ENCODE assay signal across 9 cellular contexts in the genomic region with DNA sequence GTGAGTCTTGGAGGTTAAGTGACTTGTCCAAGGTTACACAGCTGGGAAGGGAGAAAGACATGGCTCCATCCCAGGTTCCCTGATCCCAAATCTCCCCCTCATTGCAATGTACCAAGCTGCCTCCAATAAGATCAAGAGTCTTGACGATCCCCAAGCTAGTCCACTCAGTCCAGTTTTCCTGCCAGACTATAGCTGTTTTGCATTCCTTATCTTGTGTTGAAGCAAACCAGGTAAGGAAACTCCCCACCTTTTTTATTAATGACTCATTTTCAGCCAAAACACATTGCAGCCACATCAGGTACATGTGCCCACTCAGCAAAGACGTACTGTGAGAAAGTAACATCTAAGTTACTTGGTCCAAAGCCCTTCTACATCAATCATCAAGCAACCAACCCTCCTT. TPM values are rescaled to one million over a fixed set of nuclear protein-coding genes. Genes with fewer than 3 reads are reported as not detected.
DNase-seq lines count a peak whose midpoint lies in the region; ATAC-seq, FAIRE-seq and TF ChIP-seq lines count a peak whose summit lies in the region.
"Had no signal": no experiment of that assay in that cellular context is flagged by ENCODE, and none has a peak within 500 bp of the region (broad histone marks: within the 10 kb centered on the region; RNA-seq: fewer than 3 reads in every experiment).

No MANE protein-coding gene starts in this region.

- 0% methylated on average over 2 of the region's 2 CpGs for WGBS in GM12878 (ENCODE audit: insufficient coverage, insufficient replicate concordance, low lambda C conversion rate, missing lambda C conversion rate)

- no peak for TF ChIP-seq CTCF in GM12878 (IDR thresholded peaks at IDR 0.05 in 2 of 3, conservative IDR thresholded peaks at IDR 0.05 in 1 of 3; ENCODE audit: control insufficient read depth in 2 of 3, extremely low read depth in 1 of 3, insufficient read depth in 1 of 3, low read depth in 3 of 3, low read length in 3 of 3)
- TF ChIP-seq CTCF in omental fat pad (IDR thresholded peaks at IDR 0.05) = no peak

- peak overlapping the region; percentile 42; the same call in 1 of the 2 replicates for H3K4me3 ChIP-seq in GM12878

- peak overlapping the region; percentile 78 for H3K9ac ChIP-seq in GM12878 (ENCODE audit: control insufficient read depth, insufficient read depth, low read length)

- in situ Hi-C loops in GM12878 (cut with MboI) = no loop called here

- DNase-seq in GM03348 (ENCODE audit: low spot score) (peak; percentile 56), GM12878 (ENCODE audit: low read depth, low spot score) (peak; percentile 63), omental fat pad (ENCODE audit: low spot score) (no peak), OCI-M2 (lab: John Stamatoyannopoulos, UW; ENCODE audit: unreplicated experiment) (no peak), GM19238 (ENCODE audit: insufficient read length, low spot score) (no peak), NCI-H1694 (lab: John Stamatoyannopoulos, UW) (no peak)
- DNase-seq: NCI-H524 treated with DMSO at 0.1 percent for 48 hours had no signal

- H3K4me1 ChIP-seq in GM12878 (ENCODE audit: control insufficient read depth, insufficient read depth, low read length) = peaks cover 43% of the 10 kb centered on the region

- H2AFZ ChIP-seq in GM12878 (ENCODE audit: control insufficient read depth, low read depth, low read length) = peak overlapping the region; percentile 92

- no peak for TF ChIP-seq POLR2A in GM12878 (IDR thresholded peaks at IDR 0.05; ENCODE audit: low read depth, low read length)

- no peak for TF ChIP-seq RAD21 in GM12878 (IDR thresholded peaks at IDR 0.05; ENCODE audit: insufficient read depth, low read depth, low read length)

- no peaks in the 10 kb centered on the region for H3K27me3 ChIP-seq in GM12878 (replicated peaks in 1 of 2; ENCODE audit: control insufficient read depth in 2 of 2, insufficient read depth in 2 of 2, low read length in 1 of 2)

- H3K9me3 ChIP-seq in KOPT-K1 (ENCODE audit: insufficient read depth, low read length, poor library complexity, severe bottlenecking) (no peaks in the 10 kb centered on the region), GM12878 (replicated peaks; ENCODE audit: control insufficient read depth, insufficient read depth, low read length) (no peaks in the 10 kb centered on the region)

- ATAC-seq in GM12878 (peak; percentile 75), omental fat pad (ENCODE audit: low FRiP score) (peak; percentile 68), HG03159 (IDR thresholded peaks at IDR 0.05; ENCODE audit: unreplicated experiment) (no peak)

- intact Hi-C loops in GM12878 (cut with micrococcal nuclease; ENCODE audit: unreplicated experiment) = loop anchor here (5.0 kb wide), 1 partner anchor 44 kb away; no protein-coding TSS in a partner anchor

- H3K36me3 ChIP-seq in KOPT-K1 (ENCODE audit: insufficient read depth, low read length) (no peaks in the 10 kb centered on the region), GM12878 (ENCODE audit: control insufficient read depth in 2 of 2, insufficient read depth in 2 of 2, low read length in 1 of 2) (no peaks in the 10 kb centered on the region)

- POLR2A ChIA-PET in GM12878 (lab: Charles Lee) = interaction anchor here (0.6 to 2.2 kb wide), 5 partner anchors 9 to 211 kb away, joined by 3 to 8 read pairs (median 3); no protein-coding TSS in a partner anchor

- no peak for TF ChIP-seq EP300 in GM12878 (IDR thresholded peaks at IDR 0.05; ENCODE audit: borderline replicate concordance in 1 of 2, control insufficient read depth in 1 of 2, low read depth in 2 of 2, low read length in 2 of 2)

- H3K27ac ChIP-seq in KOPT-K1 (ENCODE audit: low read depth, low read length, poor library complexity, severe bottlenecking) (peak overlapping the region; percentile 98), GM12878 (ENCODE audit: control insufficient read depth, insufficient read depth) (peak overlapping the region; percentile 93)

- CTCF ChIA-PET in GM12878 (lab: Yijun Ruan, JAX) = interaction anchor here (0.5 to 1.9 kb wide), 4 partner anchors 16 to 297 kb away, joined by 3 to 10 read pairs (median 4); a partner anchor contains a TSS

- H3K79me2 ChIP-seq in GM12878 (ENCODE audit: control insufficient read depth, insufficient read depth, low read length) = peaks cover 7% of the 10 kb centered on the region

- no TSS peak for BruUV-seq in GM12878 (replicated peaks; lab: Mats Ljungman, UMichigan)

- no peak for FAIRE-seq in GM12878 (lab: Jason Lieb, UNC)

- H3K4me2 ChIP-seq in GM12878 (ENCODE audit: control insufficient read depth, insufficient read depth) = peak overlapping the region; percentile 89

- SMC1A ChIA-PET in GM12878 (lab: Charles Lee; ENCODE audit: uncharacterized antibody, unreplicated experiment) = interaction anchor here (0.6 to 6.0 kb wide), 13 partner anchors 10 to 231 kb away, joined by 3 to 51 read pairs (median 4); no protein-coding TSS in a partner anchor

- RAD21 ChIA-PET in GM12878 (lab: Charles Lee; ENCODE audit: unreplicated experiment) = interaction anchor here (0.8 to 4.7 kb wide), 4 partner anchors 10 to 54 kb away, joined by 4 to 24 read pairs (median 5); no protein-coding TSS in a partner anchor

- H4K20me1 ChIP-seq in GM12878 (ENCODE audit: control insufficient read depth, insufficient read depth) = no peaks in the 10 kb centered on the region

TF ChIP-seq in GM12878, 131 proteins besides CTCF, POLR2A, EP300 and RAD21 (continues in another document):
- TF ChIP-seq NR2F1 (conservative IDR thresholded peaks at IDR 0.05) (no peak), KAT2A (conservative IDR thresholded peaks at IDR 0.05; ENCODE audit: control insufficient read depth, low read depth, low read length) (no peak), RAD51 (IDR thresholded peaks at IDR 0.05) (no peak), CHD1 (IDR thresholded peaks at IDR 0.05; ENCODE audit: low read depth, low read length) (no peak), WRNIP1 (IDR thresholded peaks at IDR 0.05; ENCODE audit: borderline replicate concordance, low read depth, low read length) (no peak), SIN3A (IDR thresholded peaks at IDR 0.05; ENCODE audit: low read depth, low read length) (no peak), ZNF217 (IDR thresholded peaks at IDR 0.05) (no peak), BHLHE40 (IDR thresholded peaks at IDR 0.05; ENCODE audit: borderline replicate concordance in 1 of 2, low read depth in 2 of 2, low read length in 1 of 2) (peak in 1 of 2 experiments; percentile 35; a peak in 1 of 4 replicates), ESRRA (IDR thresholded peaks at IDR 0.05; ENCODE audit: low read length) (no peak), SRF (IDR thresholded peaks at IDR 0.05; ENCODE audit: low read depth in 2 of 2, low read length in 2 of 2) (no peak), PML (IDR thresholded peaks at IDR 0.05; ENCODE audit: low read length) (no peak), EED (IDR thresholded peaks at IDR 0.05; ENCODE audit: low read depth) (no peak), HDGF (IDR thresholded peaks at IDR 0.05) (no peak), HCFC1 (IDR thresholded peaks at IDR 0.05; ENCODE audit: low read length) (no peak), POLR2AphosphoS5 (IDR thresholded peaks at IDR 0.05; ENCODE audit: low read length) (peak; percentile 75; the same call in 1 of the 2 replicates), BACH1 (IDR thresholded peaks at IDR 0.05; ENCODE audit: borderline replicate concordance) (no peak)
- TF ChIP-seq, protein P1, sequence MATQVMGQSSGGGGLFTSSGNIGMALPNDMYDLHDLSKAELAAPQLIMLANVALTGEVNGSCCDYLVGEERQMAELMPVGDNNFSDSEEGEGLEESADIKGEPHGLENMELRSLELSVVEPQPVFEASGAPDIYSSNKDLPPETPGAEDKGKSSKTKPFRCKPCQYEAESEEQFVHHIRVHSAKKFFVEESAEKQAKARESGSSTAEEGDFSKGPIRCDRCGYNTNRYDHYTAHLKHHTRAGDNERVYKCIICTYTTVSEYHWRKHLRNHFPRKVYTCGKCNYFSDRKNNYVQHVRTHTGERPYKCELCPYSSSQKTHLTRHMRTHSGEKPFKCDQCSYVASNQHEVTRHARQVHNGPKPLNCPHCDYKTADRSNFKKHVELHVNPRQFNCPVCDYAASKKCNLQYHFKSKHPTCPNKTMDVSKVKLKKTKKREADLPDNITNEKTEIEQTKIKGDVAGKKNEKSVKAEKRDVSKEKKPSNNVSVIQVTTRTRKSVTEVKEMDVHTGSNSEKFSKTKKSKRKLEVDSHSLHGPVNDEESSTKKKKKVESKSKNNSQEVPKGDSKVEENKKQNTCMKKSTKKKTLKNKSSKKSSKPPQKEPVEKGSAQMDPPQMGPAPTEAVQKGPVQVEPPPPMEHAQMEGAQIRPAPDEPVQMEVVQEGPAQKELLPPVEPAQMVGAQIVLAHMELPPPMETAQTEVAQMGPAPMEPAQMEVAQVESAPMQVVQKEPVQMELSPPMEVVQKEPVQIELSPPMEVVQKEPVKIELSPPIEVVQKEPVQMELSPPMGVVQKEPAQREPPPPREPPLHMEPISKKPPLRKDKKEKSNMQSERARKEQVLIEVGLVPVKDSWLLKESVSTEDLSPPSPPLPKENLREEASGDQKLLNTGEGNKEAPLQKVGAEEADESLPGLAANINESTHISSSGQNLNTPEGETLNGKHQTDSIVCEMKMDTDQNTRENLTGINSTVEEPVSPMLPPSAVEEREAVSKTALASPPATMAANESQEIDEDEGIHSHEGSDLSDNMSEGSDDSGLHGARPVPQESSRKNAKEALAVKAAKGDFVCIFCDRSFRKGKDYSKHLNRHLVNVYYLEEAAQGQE (IDR thresholded peaks at IDR 0.05; ENCODE audit: low read depth, low read length) = no peak

RNA-seq across cellular contexts. Expression of a gene that starts 41.9 kb away (rescaled TPM):
- total RNA-seq in GM12878 (2013; cell fraction: nucleolus; rRNA removed) = 2.2 and 2.5 TPM in 2 replicates
- total RNA-seq in GM12878 (2014; rRNA removed) (0.11 and 0.23 TPM in 2 replicates), GM12878 (2014; rRNA removed; fragmentation: Illumina TruSeq; extraction: Trizol) (0.28 and 0.31 TPM in 2 replicates), GM12878 (2021) (0.18 TPM in 1 of 2 replicates, not detected in the other), omental fat pad (under 1 TPM in 1 of 4 donors, not detected in 3; 0.46 TPM)
- polyA plus RNA-seq in GM12878 (2011; ENCODE audit: low read depth) = not detected
- polyA plus RNA-seq in GM12878 (2011; rRNA removed) (0.07 and 0.10 TPM in 2 replicates), GM12878 (2014; fragmentation: Illumina TruSeq; extraction: Trizol) (0.16 TPM in 1 of 2 replicates, not detected in the other), GM12878 (2014; fragmentation: Nextera tagmentation; extraction: Ambion mirVana) (under 1 TPM; 0.06 to 0.09 TPM), GM12878 (2014; rRNA removed) (0.14 and 0.18 TPM in 2 replicates), GM12878 (2016; fragmentation: Nextera tagmentation; extraction: Ambion mirVana) (under 1 TPM in 1 of 2 experiments, not detected in 1; 0.07 TPM)
- 0.18 and 0.21 TPM in 2 replicates for polyA plus RNA-seq in GM12878 (2011; cell fraction: cytosol; rRNA removed)
- 0.15 and 0.34 TPM in 2 replicates for polyA plus RNA-seq in GM12878 (2011; cell fraction: nucleus; rRNA removed)
- polyA plus RNA-seq in GM12878 (2012) = 0.15 and 0.24 TPM in 2 replicates
- 0.21 TPM in 1 of 2 replicates, not detected in the other for polyA minus RNA-seq in GM12878 (2011; rRNA and poly(A)+ RNA removed)
- polyA minus RNA-seq in GM12878 (2011; cell fraction: cytosol; rRNA and poly(A)+ RNA removed) = not detected in 2 replicates
- 0.60 TPM in 1 of 2 replicates, not detected in the other for polyA minus RNA-seq in GM12878 (2011; cell fraction: nucleus; rRNA and poly(A)+ RNA removed)

Comparison
In these comparisons a context has a peak if more than half of its experiments do, and no peak if none do; other contexts are left out.
1. DNase-seq: peak in GM03348 (single experiment) and GM12878 (single experiment); none in omental fat pad (single experiment), OCI-M2 (single experiment), GM19238 (single experiment) and NCI-H1694 (single experiment).